Comparison of ENCODE assay signal across 19 cellular contexts in the genomic region with DNA sequence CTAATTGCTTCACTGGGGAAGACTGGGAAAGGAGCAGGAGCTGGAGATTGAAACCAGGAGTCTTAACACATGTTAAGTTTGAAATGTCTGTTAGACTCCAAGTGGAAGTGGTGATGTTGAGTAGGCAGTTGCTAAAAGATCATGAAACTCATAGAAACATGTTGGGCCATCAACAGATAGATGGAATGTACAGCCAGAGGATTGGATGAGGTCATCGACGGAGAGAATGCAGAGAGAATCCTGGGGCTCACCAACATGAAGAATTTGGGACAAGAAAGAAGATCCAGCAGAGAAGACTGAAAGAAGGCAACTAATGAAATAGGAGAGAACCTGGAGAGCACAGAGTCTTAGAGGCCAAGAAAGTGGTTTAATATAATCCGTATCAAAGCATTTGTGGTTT. TPM values are rescaled to one million over a fixed set of nuclear protein-coding genes. Genes with fewer than 3 reads are reported as not detected.
DNase-seq lines count a peak whose midpoint lies in the region; ATAC-seq, FAIRE-seq and TF ChIP-seq lines count a peak whose summit lies in the region.
"Had no signal": no experiment of that assay in that cellular context is flagged by ENCODE, and none has a peak within 500 bp of the region (broad histone marks: within the 10 kb centered on the region; RNA-seq: fewer than 3 reads in every experiment).

No MANE protein-coding gene starts in this region.

- H3K4me1 ChIP-seq in HCT116 (ENCODE audit: control insufficient read depth in 1 of 2, insufficient read depth in 2 of 2, low read length in 2 of 2) (peaks cover 0 to 2% of the 10 kb centered on the region in 2 experiments; a peak in 2 of 4 replicates), Panc1 (ENCODE audit: control insufficient read depth, insufficient read depth, low read length) (peaks cover 4% of the 10 kb centered on the region; the same call in 1 of the 2 replicates), mesodermal cell (ENCODE audit: control insufficient read depth, insufficient read depth, low read length, poor library complexity, severe bottlenecking) (peaks cover 27% of the 10 kb centered on the region)

- POLR2A ChIA-PET in HCT116 (lab: Charles Lee): no interaction called here
- POLR2A ChIA-PET in Panc1 (lab: Charles Lee): interaction anchor here (0.7 kb wide), 1 partner anchor 19 kb away, joined by 10 read pairs; a partner anchor contains a TSS

- DNase-seq in HCT116 (ENCODE audit: low read depth, low spot score): no peak
- no peak for DNase-seq in Panc1 (ENCODE audit: low read depth, low spot score)
- peak; percentile 16 for DNase-seq in ecto neural progenitor cell (ENCODE audit: low spot score)
- no peak for DNase-seq in D721Med (ENCODE audit: insufficient read length, low spot score)
- no peak for DNase-seq in occipital lobe (lab: John Stamatoyannopoulos, UW)
- DNase-seq: C1 segment of cervical spinal cord; Calu3; CD4-positive, alpha-beta T cell; DMS79; GDM1; H7; HFFc6 had no signal

- H3K9me2 ChIP-seq in HCT116 (ENCODE audit: insufficient read depth): no peaks in the 10 kb centered on the region

- no peak for TF ChIP-seq RAD21 in HCT116 (IDR thresholded peaks at IDR 0.05; ENCODE audit: low read depth)

- TF ChIP-seq POLR2A in HCT116 (IDR thresholded peaks at IDR 0.05; ENCODE audit: borderline replicate concordance, extremely low read depth, insufficient read depth, insufficient read length): no peak

- no peaks in the 10 kb centered on the region for H4K20me1 ChIP-seq in HCT116 (ENCODE audit: insufficient read depth)

- ATAC-seq in HCT116 (no peak), Panc1 (no peak), HG03520 (IDR thresholded peaks at IDR 0.05; ENCODE audit: unreplicated experiment) (no peak), GM18873 (IDR thresholded peaks at IDR 0.05; ENCODE audit: low FRiP score, unreplicated experiment) (no peak)
- ATAC-seq: GM23338 had no signal

- WGBS in mesodermal cell (ENCODE audit: insufficient coverage in 2 of 2), 2 experiments: 86 to 97% methylated on average over 2 of the region's 3 CpGs

- H3K9me3 ChIP-seq in HCT116 (ENCODE audit: control insufficient read depth in 1 of 2, insufficient read depth in 1 of 2, low read depth in 1 of 2, low read length in 2 of 2) (no peaks in the 10 kb centered on the region), Panc1 (ENCODE audit: control insufficient read depth, insufficient read depth, low read depth, low read length) (no peaks in the 10 kb centered on the region), mesodermal cell (ENCODE audit: control insufficient read depth, low read length) (no peaks in the 10 kb centered on the region)

- no peak for FAIRE-seq in D721Med (lab: Jason Lieb, UNC)
- FAIRE-seq: A204.1, GM18507 had no signal

- no peaks in the 10 kb centered on the region for H3K27me3 ChIP-seq in HCT116 (ENCODE audit: insufficient read depth, low read length)
- H3K27me3 ChIP-seq in Panc1 (ENCODE audit: control insufficient read depth, insufficient read depth, low read length): no peaks in the 10 kb centered on the region

- BruUV-seq in HCT116 (replicated peaks; lab: Mats Ljungman, UMichigan) (no TSS peak), Panc1 (replicated peaks; lab: Mats Ljungman, UMichigan) (no TSS peak)

- intact Hi-C loops in HCT116 (cut with micrococcal nuclease): no loop called here
- intact Hi-C loops in Panc1 (cut with micrococcal nuclease; ENCODE audit: unreplicated experiment): no loop called here

- TF ChIP-seq CTCF in HCT116 (IDR thresholded peaks at IDR 0.05 in 2 of 3, conservative IDR thresholded peaks at IDR 0.05 in 1 of 3; ENCODE audit: borderline replicate concordance in 1 of 3, insufficient read depth in 1 of 3, low read depth in 2 of 3, low read length in 2 of 3) (no peak), Panc1 (IDR thresholded peaks at IDR 0.05) (no peak), D721Med (IDR thresholded peaks at IDR 0.05; ENCODE audit: insufficient read depth, missing control alignments) (no peak)

- no peaks in the 10 kb centered on the region for H3K79me2 ChIP-seq in HCT116 (ENCODE audit: insufficient read depth, low read length)

- no peak overlapping the region for H3K4me2 ChIP-seq in HCT116 (ENCODE audit: low read length)
- H3K4me2 ChIP-seq: GM23338, KMS-11 had no signal

- RAD21 ChIA-PET in HCT116 (lab: Charles Lee; ENCODE audit: low non-redundant PET in 1 of 2, low total read pairs in 2 of 2, uncharacterized antibody in 2 of 2, unreplicated experiment in 2 of 2): interaction anchor here in 1 of 2 experiments (0.7 kb wide), 1 partner anchor 118 kb away, joined by 4 read pairs; no protein-coding TSS in a partner anchor

- in situ Hi-C loops in Panc1 (cut with HindIII; ENCODE audit: low pct_unique_long_range_greater_than_20kb, low sequenced_read_pairs): no loop called here

- H2AFZ ChIP-seq in HCT116 (ENCODE audit: low read depth, low read length, poor library complexity, severe bottlenecking): peak overlapping the region; percentile 7
- H2AFZ ChIP-seq: GM23338 had no signal

- H3K4me3 ChIP-seq in HCT116 (replicated peaks in 1 of 2; ENCODE audit: low read depth in 1 of 2, low read length in 2 of 2) (no peak overlapping the region), Panc1 (ENCODE audit: low read depth in 2 of 2, low read length in 2 of 2) (no peak overlapping the region), mesodermal cell (ENCODE audit: extremely low read depth, insufficient read depth, low read length, poor library complexity, severe bottlenecking) (no peak overlapping the region)
- H3K4me3 ChIP-seq: GM23338 had no signal

- H3K27ac ChIP-seq in HCT116 (ENCODE audit: low read depth, low read length) (no peak overlapping the region), Panc1 (ENCODE audit: low read length) (peak overlapping the region; percentile 48; the same call in 1 of the 2 replicates), mesodermal cell (ENCODE audit: low read depth, low read length, severe bottlenecking) (peak overlapping the region; percentile 33)
- H3K27ac ChIP-seq: KMS-11 had no signal

- no peaks in the 10 kb centered on the region for H3K36me3 ChIP-seq in HCT116 (ENCODE audit: control insufficient read depth in 1 of 2, insufficient read depth in 2 of 2, low read length in 2 of 2)
- H3K36me3 ChIP-seq in Panc1 (ENCODE audit: control insufficient read depth, insufficient read depth, low read length): no peaks in the 10 kb centered on the region
- H3K36me3 ChIP-seq in mesodermal cell (ENCODE audit: control insufficient read depth, insufficient read depth, low read length): no peaks in the 10 kb centered on the region

- CTCF ChIA-PET in HCT116 (lab: Charles Lee): no interaction called here
- CTCF ChIA-PET in Panc1 (lab: Charles Lee): no interaction called here

- H3K9ac ChIP-seq in HCT116 (ENCODE audit: low read length): no peak overlapping the region
- H3K9ac ChIP-seq: KMS-11 had no signal

TF ChIP-seq in HCT116, 20 proteins besides CTCF, POLR2A, EP300 and RAD21:
- TF ChIP-seq SP1 (IDR thresholded peaks at IDR 0.05; ENCODE audit: low read depth) (no peak), EGR1 (IDR thresholded peaks at IDR 0.05; ENCODE audit: low read depth) (no peak), SRF (IDR thresholded peaks at IDR 0.05; ENCODE audit: low read depth) (no peak), JUND (IDR thresholded peaks at IDR 0.05) (no peak), ELF1 (IDR thresholded peaks at IDR 0.05; ENCODE audit: borderline replicate concordance, low read depth) (no peak), CBX3 (IDR thresholded peaks at IDR 0.05; ENCODE audit: low read depth) (no peak), TCF7L2 (IDR thresholded peaks at IDR 0.05; ENCODE audit: borderline replicate concordance, extremely low read depth, insufficient read depth, insufficient read length) (no peak), FOSL1 (IDR thresholded peaks at IDR 0.05; ENCODE audit: low read depth) (no peak), EZH2 (IDR thresholded peaks at IDR 0.05) (no peak), SIN3A (IDR thresholded peaks at IDR 0.05; ENCODE audit: low read depth) (no peak), YY1 (IDR thresholded peaks at IDR 0.05; ENCODE audit: extremely low read depth, insufficient replicate concordance, low read depth, low read length) (no peak), ZFX (IDR thresholded peaks at IDR 0.05) (no peak), CEBPB (IDR thresholded peaks at IDR 0.05; ENCODE audit: low read depth) (no peak), ZNF274 (IDR thresholded peaks at IDR 0.05; ENCODE audit: low read depth, low read length) (no peak)
- TF ChIP-seq, protein P1, sequence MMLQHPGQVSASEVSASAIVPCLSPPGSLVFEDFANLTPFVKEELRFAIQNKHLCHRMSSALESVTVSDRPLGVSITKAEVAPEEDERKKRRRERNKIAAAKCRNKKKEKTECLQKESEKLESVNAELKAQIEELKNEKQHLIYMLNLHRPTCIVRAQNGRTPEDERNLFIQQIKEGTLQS (IDR thresholded peaks at IDR 0.05): no peak
- TF ChIP-seq, protein P2, sequence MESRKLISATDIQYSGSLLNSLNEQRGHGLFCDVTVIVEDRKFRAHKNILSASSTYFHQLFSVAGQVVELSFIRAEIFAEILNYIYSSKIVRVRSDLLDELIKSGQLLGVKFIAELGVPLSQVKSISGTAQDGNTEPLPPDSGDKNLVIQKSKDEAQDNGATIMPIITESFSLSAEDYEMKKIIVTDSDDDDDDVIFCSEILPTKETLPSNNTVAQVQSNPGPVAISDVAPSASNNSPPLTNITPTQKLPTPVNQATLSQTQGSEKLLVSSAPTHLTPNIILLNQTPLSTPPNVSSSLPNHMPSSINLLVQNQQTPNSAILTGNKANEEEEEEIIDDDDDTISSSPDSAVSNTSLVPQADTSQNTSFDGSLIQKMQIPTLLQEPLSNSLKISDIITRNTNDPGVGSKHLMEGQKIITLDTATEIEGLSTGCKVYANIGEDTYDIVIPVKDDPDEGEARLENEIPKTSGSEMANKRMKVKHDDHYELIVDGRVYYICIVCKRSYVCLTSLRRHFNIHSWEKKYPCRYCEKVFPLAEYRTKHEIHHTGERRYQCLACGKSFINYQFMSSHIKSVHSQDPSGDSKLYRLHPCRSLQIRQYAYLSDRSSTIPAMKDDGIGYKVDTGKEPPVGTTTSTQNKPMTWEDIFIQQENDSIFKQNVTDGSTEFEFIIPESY (IDR thresholded peaks at IDR 0.05; ENCODE audit: extremely low read depth, insufficient replicate concordance, low read length): no peak
- TF ChIP-seq, protein P3, sequence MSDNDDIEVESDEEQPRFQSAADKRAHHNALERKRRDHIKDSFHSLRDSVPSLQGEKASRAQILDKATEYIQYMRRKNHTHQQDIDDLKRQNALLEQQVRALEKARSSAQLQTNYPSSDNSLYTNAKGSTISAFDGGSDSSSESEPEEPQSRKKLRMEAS (IDR thresholded peaks at IDR 0.05): no peak
TF ChIP-seq in HCT116: peak in this region for 0.

RNA-seq across cellular contexts. Expression of a gene that starts 19.4 kb away (rescaled TPM):
- total RNA-seq in HCT116 (2021; ENCODE audit: unreplicated experiment): 56.8 TPM
- polyA plus RNA-seq in HCT116 (2012): 26.5 and 37.8 TPM in 2 replicates
- 61.9 TPM for total RNA-seq in Panc1 (2021; ENCODE audit: unreplicated experiment)
- 45.8 TPM for polyA plus RNA-seq in Panc1 (2012; ENCODE audit: insufficient read length)
- 66.2 TPM for polyA plus RNA-seq in mesodermal cell (2013, experiment 1 of 2)
- polyA plus RNA-seq in mesodermal cell (2013, experiment 2 of 2): 69.8 TPM
- total RNA-seq in occipital lobe: 90.5 TPM
